ENCODE assay signal across 1 cellular context in the genomic region with DNA sequence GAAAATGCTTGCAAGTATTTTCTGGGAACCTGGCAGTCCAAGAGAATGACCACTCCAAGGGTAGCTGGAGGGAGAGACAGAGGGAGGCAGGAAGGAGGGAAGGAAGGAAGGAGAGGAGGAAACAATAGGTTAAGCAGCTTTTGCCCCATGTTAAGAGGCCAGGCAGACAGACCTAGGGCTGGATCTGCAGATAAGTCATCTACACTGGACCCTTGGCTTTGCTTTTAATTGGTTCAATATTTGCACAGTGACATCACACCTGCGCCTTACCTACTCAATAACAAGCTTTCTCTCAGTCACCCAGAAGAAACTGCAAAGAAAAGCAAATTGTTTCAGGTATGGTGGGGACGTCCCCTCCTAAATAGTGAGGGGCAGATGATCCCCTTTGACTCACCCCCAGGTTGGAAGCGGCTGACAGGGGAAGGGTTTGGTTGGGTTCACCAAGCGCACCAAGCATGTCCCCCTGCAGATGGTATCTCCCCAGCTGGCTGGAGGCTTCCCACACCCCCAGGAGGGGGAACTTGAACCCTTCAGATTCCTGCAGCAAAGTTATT.
TF ChIP-seq lines count a peak whose summit lies in the region.

No MANE protein-coding gene starts in this region.

TF ChIP-seq in HepG2, 621 proteins besides CTCF, POLR2A, EP300 and RAD21 (continued from another document and continues in another):
- peak; percentile 56; the same call in 1 of the 2 replicates for TF ChIP-seq ZNF609 (CRISPR knock-in tag; IDR thresholded peaks at IDR 0.05; ENCODE audit: borderline replicate concordance)
- no peak; the same call in 1 of the 2 replicates for TF ChIP-seq SOX13 (IDR thresholded peaks at IDR 0.05)
- peak in 1 of 2 experiments; percentile 58; a peak in 1 of 4 replicates for TF ChIP-seq SOX13 (CRISPR knock-in tag; conservative IDR thresholded peaks at IDR 0.05 in 1 of 2, IDR thresholded peaks at IDR 0.05 in 1 of 2)
- peak; percentile 64 for TF ChIP-seq FOSL2 (CRISPR knock-in tag; IDR thresholded peaks at IDR 0.05)
- TF ChIP-seq NR2F6 (IDR thresholded peaks at IDR 0.05) = 0 out of 2 replicates have a peak, but pooled peaks have one; percentile 31
- no peak for TF ChIP-seq NR2F6 (CRISPR knock-in tag; IDR thresholded peaks at IDR 0.05)
- no peak for TF ChIP-seq ZNF350 (CRISPR knock-in tag; IDR thresholded peaks at IDR 0.05; ENCODE audit: borderline replicate concordance, low read depth)
- TF ChIP-seq, protein P1, sequence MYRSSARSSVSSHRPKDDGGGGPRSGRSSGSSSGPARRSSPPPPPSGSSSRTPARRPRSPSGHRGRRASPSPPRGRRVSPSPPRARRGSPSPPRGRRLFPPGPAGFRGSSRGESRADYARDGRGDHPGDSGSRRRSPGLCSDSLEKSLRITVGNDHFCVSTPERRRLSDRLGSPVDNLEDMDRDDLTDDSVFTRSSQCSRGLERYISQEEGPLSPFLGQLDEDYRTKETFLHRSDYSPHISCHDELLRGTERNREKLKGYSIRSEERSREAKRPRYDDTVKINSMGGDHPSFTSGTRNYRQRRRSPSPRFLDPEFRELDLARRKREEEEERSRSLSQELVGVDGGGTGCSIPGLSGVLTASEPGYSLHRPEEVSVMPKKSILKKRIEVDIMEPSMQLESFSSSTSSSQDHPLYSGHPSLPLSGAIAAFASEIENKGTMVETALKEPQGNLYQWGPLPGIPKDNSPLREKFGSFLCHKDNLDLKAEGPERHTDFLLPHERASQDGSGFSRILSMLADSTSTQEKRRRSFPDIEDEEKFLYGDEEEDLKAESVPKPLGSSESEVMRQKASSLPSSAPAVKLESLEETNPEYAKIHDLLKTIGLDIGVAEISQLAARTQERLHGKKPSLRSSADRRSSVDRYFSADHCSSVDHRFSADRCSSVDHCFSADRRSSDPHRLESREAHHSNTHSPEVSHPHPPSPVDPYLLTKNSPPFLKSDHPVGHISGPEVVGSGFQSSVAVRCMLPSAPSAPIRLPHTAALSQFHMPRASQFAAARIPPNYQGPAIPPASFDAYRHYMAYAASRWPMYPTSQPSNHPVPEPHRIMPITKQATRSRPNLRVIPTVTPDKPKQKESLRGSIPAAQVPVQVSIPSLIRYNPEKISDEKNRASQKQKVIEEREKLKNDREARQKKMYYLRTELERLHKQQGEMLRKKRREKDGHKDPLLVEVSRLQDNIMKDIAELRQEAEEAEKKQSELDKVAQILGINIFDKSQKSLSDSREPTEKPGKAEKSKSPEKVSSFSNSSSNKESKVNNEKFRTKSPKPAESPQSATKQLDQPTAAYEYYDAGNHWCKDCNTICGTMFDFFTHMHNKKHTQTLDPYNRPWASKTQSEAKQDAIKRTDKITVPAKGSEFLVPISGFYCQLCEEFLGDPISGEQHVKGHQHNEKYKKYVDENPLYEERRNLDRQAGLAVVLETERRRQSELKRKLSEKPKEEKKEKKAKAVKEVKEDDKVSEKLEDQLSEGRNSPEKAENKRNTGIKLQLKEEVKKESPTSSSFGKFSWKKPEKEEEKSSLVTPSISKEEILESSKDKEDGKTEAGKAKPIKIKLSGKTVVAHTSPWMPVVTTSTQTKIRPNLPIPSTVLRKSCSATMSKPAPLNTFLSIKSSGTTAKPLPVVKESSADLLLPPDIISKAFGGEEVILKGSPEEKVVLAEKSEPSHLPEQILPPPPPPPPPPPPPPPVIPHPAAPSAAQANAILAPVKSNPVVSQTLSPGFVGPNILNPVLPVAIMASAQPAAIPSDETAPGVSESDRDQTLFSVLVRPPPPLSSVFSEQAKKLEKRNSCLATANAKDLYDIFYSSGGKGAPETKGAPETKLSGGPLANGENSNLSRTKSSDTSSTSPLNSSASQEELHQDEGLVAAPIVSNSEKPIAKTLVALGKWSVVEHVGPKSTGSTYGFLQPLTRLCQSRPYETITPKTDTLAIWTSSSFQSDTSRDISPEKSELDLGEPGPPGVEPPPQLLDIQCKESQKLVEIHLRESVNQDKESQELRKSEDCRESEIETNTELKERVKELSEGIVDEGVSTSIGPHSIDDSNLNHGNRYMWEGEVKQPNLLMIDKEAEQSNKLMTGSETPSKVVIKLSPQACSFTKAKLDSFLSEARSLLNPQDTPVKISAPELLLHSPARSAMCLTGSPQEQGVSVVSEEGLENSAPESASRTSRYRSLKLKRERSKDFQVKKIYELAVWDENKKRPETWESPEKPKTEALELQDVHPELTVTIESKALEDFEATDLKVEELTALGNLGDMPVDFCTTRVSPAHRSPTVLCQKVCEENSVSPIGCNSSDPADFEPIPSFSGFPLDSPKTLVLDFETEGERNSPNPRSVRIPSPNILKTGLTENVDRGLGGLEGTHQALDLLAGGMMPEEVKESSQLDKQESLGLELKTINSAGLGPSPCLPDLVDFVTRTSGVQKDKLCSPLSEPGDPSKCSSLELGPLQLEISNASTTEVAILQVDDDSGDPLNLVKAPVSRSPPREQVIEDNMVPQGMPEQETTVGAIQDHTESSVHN (CRISPR knock-in tag; IDR thresholded peaks at IDR 0.05) = no peak
- TF ChIP-seq ARID3A (IDR thresholded peaks at IDR 0.05; ENCODE audit: low read depth, low read length) = peak; percentile 66; the same call in 1 of the 2 replicates
- TF ChIP-seq ZSCAN12 (CRISPR knock-in tag; IDR thresholded peaks at IDR 0.05) = no peak
- TF ChIP-seq, protein P2, sequence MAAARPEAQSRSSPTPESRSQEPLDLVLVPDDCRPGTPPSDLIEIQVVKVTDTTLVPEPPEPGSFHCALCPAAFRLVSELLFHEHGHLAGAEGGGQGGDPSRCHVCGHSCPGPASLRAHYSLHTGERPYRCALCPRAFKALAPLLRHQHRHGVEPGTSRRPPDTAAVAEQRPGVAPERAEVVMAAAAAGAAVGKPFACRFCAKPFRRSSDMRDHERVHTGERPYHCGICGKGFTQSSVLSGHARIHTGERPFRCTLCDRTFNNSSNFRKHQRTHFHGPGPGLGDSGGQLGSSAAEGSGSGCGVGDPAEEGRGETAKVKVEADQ (CRISPR knock-in tag; IDR thresholded peaks at IDR 0.05; ENCODE audit: borderline replicate concordance) = no peak
- TF ChIP-seq MTA1 (CRISPR knock-in tag; IDR thresholded peaks at IDR 0.05; ENCODE audit: borderline replicate concordance) = no peak
- TF ChIP-seq RBM22 (optimal IDR thresholded peaks at IDR 0.05; ENCODE audit: low read length) = no peak
- no peak for TF ChIP-seq ZBTB1 (CRISPR knock-in tag; IDR thresholded peaks at IDR 0.05; ENCODE audit: borderline replicate concordance)
- no peak for TF ChIP-seq SMYD3 (CRISPR knock-in tag; IDR thresholded peaks at IDR 0.05)
- TF ChIP-seq ZNF484 (CRISPR knock-in tag; IDR thresholded peaks at IDR 0.05; ENCODE audit: borderline replicate concordance, low read depth) = no peak
- TF ChIP-seq, protein P3, sequence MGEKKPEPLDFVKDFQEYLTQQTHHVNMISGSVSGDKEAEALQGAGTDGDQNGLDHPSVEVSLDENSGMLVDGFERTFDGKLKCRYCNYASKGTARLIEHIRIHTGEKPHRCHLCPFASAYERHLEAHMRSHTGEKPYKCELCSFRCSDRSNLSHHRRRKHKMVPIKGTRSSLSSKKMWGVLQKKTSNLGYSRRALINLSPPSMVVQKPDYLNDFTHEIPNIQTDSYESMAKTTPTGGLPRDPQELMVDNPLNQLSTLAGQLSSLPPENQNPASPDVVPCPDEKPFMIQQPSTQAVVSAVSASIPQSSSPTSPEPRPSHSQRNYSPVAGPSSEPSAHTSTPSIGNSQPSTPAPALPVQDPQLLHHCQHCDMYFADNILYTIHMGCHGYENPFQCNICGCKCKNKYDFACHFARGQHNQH (CRISPR knock-in tag; IDR thresholded peaks at IDR 0.05) = no peak
- TF ChIP-seq ZNF878 (CRISPR knock-in tag; IDR thresholded peaks at IDR 0.05) = no peak
- no peak for TF ChIP-seq GTF3A (CRISPR knock-in tag; conservative IDR thresholded peaks at IDR 0.05)
- no peak for TF ChIP-seq ELK4 (CRISPR knock-in tag; IDR thresholded peaks at IDR 0.05; ENCODE audit: borderline replicate concordance)
- no peak for TF ChIP-seq ZNF720 (CRISPR knock-in tag; IDR thresholded peaks at IDR 0.05)
- no peak for TF ChIP-seq GFI1 (CRISPR knock-in tag; IDR thresholded peaks at IDR 0.05; ENCODE audit: borderline replicate concordance)
- TF ChIP-seq PLRG1 (conservative IDR thresholded peaks at IDR 0.05) = no peak
- TF ChIP-seq ZBTB21 (CRISPR knock-in tag; IDR thresholded peaks at IDR 0.05) = 0 out of 2 replicates have a peak, but pooled peaks have one; percentile 59
- TF ChIP-seq ARID5B (CRISPR knock-in tag; IDR thresholded peaks at IDR 0.05) = peak; percentile 70
- TF ChIP-seq, protein P4, sequence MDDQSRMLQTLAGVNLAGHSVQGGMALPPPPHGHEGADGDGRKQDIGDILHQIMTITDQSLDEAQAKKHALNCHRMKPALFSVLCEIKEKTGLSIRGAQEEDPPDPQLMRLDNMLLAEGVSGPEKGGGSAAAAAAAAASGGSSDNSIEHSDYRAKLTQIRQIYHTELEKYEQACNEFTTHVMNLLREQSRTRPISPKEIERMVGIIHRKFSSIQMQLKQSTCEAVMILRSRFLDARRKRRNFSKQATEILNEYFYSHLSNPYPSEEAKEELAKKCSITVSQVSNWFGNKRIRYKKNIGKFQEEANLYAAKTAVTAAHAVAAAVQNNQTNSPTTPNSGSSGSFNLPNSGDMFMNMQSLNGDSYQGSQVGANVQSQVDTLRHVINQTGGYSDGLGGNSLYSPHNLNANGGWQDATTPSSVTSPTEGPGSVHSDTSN (CRISPR knock-in tag; IDR thresholded peaks at IDR 0.05; ENCODE audit: borderline replicate concordance) = no peak
- TF ChIP-seq PHB2 (IDR thresholded peaks at IDR 0.05; ENCODE audit: partially characterized antibody) = no peak
- no peak for TF ChIP-seq NFYB (CRISPR knock-in tag; IDR thresholded peaks at IDR 0.05)
- peak; percentile 55 for TF ChIP-seq SAP130 (CRISPR knock-in tag; IDR thresholded peaks at IDR 0.05; ENCODE audit: low read depth)
- no peak for TF ChIP-seq NPAS2 (CRISPR knock-in tag; IDR thresholded peaks at IDR 0.05; ENCODE audit: borderline replicate concordance)
